In the genomic region with DNA sequence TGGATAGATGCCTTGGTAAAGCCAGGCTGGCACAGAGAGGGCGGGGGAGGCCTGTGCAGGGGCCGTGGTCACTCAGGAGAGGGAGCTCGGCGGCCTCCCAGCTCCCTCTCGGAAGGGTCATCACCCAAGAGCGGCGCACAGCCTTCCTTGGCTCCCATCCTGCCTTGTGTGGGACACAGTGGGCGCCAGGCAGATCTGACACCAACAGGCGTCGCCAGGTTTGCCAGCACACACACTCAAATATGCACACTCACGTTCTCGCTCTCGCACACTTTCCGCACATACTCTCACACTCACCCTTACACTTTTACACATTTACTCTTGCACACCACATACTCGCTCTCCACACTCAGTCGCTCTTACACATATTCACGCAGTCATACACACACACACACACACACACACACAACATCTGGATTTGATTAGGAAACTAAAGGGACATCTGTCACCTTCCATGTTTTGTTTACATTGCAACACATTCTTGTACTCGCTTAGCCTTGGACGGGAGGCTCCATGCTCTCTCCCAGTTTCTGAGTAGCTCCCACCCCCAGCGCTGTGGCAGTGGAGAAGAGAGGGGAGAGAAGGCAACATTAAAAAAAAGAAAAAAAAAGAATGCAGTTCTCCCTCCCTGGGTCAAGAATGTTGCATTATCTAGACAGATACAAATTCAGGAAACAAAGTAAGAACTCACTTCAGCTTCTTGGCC, we compare ENCODE assay signal across 1 cellular context.
TF ChIP-seq lines count a peak whose summit lies in the region.

No MANE protein-coding gene starts in this region.

TF ChIP-seq in HepG2, 621 proteins besides CTCF, POLR2A, EP300 and RAD21 (continued from another document and continues in another):
- TF ChIP-seq MTERF4 (CRISPR knock-in tag; IDR thresholded peaks at IDR 0.05) (no peak), ZHX1 (CRISPR knock-in tag; IDR thresholded peaks at IDR 0.05; ENCODE audit: low read depth) (0 out of 2 replicates have a peak, but pooled peaks have one; percentile 54), ZKSCAN1 (IDR thresholded peaks at IDR 0.05; ENCODE audit: low read length) (no peak), GTF2F1 (IDR thresholded peaks at IDR 0.05; ENCODE audit: low read length) (no peak), CEBPB (IDR thresholded peaks at IDR 0.05; ENCODE audit: borderline replicate concordance, low read depth, low read length) (peak; percentile 73), ZNF768 (CRISPR knock-in tag; IDR thresholded peaks at IDR 0.05) (0 out of 2 replicates have a peak, but pooled peaks have one; percentile 44), ZNF251 (CRISPR knock-in tag; IDR thresholded peaks at IDR 0.05) (no peak), ZNF430 (CRISPR knock-in tag; IDR thresholded peaks at IDR 0.05) (no peak), ZNF567 (CRISPR knock-in tag; IDR thresholded peaks at IDR 0.05; ENCODE audit: borderline replicate concordance) (no peak), FOXP1 (IDR thresholded peaks at IDR 0.05) (peak; percentile 24; the same call in 1 of the 2 replicates), FOXP1 (CRISPR knock-in tag; IDR thresholded peaks at IDR 0.05) (peak; percentile 31; the same call in 1 of the 2 replicates), ZBTB42 (CRISPR knock-in tag; IDR thresholded peaks at IDR 0.05) (peak; percentile 96), ZBTB4 (CRISPR knock-in tag; IDR thresholded peaks at IDR 0.05; ENCODE audit: borderline replicate concordance) (peak; percentile 57; the same call in 1 of the 2 replicates), MED1 (CRISPR knock-in tag; IDR thresholded peaks at IDR 0.05) (no peak), HNF4A (CRISPR knock-in tag; IDR thresholded peaks at IDR 0.05) (no peak), ZBTB1 (CRISPR knock-in tag; IDR thresholded peaks at IDR 0.05; ENCODE audit: borderline replicate concordance) (no peak), DZIP1 (CRISPR knock-in tag; IDR thresholded peaks at IDR 0.05) (no peak), DMTF1 (CRISPR knock-in tag; IDR thresholded peaks at IDR 0.05) (no peak), KDM2A (CRISPR knock-in tag; IDR thresholded peaks at IDR 0.05; ENCODE audit: borderline replicate concordance, low read depth) (0 out of 2 replicates have a peak, but pooled peaks have one; percentile 17), ZNF766 (CRISPR knock-in tag; IDR thresholded peaks at IDR 0.05; ENCODE audit: borderline replicate concordance) (no peak), ZNF644 (CRISPR knock-in tag; IDR thresholded peaks at IDR 0.05; ENCODE audit: low read depth) (0 out of 2 replicates have a peak, but pooled peaks have one; percentile 28), CHD4 (IDR thresholded peaks at IDR 0.05; ENCODE audit: borderline replicate concordance, low read length) (no peak), GFI1 (CRISPR knock-in tag; IDR thresholded peaks at IDR 0.05; ENCODE audit: borderline replicate concordance) (no peak), ZNF572 (CRISPR knock-in tag; IDR thresholded peaks at IDR 0.05) (no peak), ZNF558 (CRISPR knock-in tag; IDR thresholded peaks at IDR 0.05; ENCODE audit: borderline replicate concordance) (no peak), PHF5A (CRISPR knock-in tag; IDR thresholded peaks at IDR 0.05; ENCODE audit: low read depth, unreplicated experiment) (no peak), ATF7 (IDR thresholded peaks at IDR 0.05) (0 out of 2 replicates have a peak, but pooled peaks have one; percentile 8), ATF7 (CRISPR knock-in tag; IDR thresholded peaks at IDR 0.05) (no peak), CREM (IDR thresholded peaks at IDR 0.05) (no peak), CREM (CRISPR knock-in tag; IDR thresholded peaks at IDR 0.05) (no peak), MZF1 (CRISPR knock-in tag; IDR thresholded peaks at IDR 0.05; ENCODE audit: borderline replicate concordance) (no peak), SMC3 (IDR thresholded peaks at IDR 0.05; ENCODE audit: low read length) (no peak), TARDBP (CRISPR knock-in tag; IDR thresholded peaks at IDR 0.05) (peak; percentile 40; the same call in 1 of the 2 replicates), REXO4 (CRISPR knock-in tag; IDR thresholded peaks at IDR 0.05; ENCODE audit: borderline replicate concordance) (no peak), JUNB (CRISPR knock-in tag; IDR thresholded peaks at IDR 0.05; ENCODE audit: borderline replicate concordance) (0 out of 2 replicates have a peak, but pooled peaks have one; percentile 21)
- TF ChIP-seq, protein P1, sequence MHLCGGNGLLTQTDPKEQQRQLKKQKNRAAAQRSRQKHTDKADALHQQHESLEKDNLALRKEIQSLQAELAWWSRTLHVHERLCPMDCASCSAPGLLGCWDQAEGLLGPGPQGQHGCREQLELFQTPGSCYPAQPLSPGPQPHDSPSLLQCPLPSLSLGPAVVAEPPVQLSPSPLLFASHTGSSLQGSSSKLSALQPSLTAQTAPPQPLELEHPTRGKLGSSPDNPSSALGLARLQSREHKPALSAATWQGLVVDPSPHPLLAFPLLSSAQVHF (CRISPR knock-in tag; IDR thresholded peaks at IDR 0.05) = no peak
- TF ChIP-seq, protein P2, sequence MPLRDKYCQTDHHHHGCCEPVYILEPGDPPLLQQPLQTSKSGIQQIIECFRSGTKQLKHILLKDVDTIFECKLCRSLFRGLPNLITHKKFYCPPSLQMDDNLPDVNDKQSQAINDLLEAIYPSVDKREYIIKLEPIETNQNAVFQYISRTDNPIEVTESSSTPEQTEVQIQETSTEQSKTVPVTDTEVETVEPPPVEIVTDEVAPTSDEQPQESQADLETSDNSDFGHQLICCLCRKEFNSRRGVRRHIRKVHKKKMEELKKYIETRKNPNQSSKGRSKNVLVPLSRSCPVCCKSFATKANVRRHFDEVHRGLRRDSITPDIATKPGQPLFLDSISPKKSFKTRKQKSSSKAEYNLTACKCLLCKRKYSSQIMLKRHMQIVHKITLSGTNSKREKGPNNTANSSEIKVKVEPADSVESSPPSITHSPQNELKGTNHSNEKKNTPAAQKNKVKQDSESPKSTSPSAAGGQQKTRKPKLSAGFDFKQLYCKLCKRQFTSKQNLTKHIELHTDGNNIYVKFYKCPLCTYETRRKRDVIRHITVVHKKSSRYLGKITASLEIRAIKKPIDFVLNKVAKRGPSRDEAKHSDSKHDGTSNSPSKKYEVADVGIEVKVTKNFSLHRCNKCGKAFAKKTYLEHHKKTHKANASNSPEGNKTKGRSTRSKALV (CRISPR knock-in tag; IDR thresholded peaks at IDR 0.05) = no peak
- TF ChIP-seq, protein P3, sequence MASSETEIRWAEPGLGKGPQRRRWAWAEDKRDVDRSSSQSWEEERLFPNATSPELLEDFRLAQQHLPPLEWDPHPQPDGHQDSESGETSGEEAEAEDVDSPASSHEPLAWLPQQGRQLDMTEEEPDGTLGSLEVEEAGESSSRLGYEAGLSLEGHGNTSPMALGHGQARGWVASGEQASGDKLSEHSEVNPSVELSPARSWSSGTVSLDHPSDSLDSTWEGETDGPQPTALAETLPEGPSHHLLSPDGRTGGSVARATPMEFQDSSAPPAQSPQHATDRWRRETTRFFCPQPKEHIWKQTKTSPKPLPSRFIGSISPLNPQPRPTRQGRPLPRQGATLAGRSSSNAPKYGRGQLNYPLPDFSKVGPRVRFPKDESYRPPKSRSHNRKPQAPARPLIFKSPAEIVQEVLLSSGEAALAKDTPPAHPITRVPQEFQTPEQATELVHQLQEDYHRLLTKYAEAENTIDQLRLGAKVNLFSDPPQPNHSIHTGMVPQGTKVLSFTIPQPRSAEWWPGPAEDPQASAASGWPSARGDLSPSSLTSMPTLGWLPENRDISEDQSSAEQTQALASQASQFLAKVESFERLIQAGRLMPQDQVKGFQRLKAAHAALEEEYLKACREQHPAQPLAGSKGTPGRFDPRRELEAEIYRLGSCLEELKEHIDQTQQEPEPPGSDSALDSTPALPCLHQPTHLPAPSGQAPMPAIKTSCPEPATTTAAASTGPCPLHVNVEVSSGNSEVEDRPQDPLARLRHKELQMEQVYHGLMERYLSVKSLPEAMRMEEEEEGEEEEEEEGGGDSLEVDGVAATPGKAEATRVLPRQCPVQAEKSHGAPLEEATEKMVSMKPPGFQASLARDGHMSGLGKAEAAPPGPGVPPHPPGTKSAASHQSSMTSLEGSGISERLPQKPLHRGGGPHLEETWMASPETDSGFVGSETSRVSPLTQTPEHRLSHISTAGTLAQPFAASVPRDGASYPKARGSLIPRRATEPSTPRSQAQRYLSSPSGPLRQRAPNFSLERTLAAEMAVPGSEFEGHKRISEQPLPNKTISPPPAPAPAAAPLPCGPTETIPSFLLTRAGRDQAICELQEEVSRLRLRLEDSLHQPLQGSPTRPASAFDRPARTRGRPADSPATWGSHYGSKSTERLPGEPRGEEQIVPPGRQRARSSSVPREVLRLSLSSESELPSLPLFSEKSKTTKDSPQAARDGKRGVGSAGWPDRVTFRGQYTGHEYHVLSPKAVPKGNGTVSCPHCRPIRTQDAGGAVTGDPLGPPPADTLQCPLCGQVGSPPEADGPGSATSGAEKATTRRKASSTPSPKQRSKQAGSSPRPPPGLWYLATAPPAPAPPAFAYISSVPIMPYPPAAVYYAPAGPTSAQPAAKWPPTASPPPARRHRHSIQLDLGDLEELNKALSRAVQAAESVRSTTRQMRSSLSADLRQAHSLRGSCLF (CRISPR knock-in tag; IDR thresholded peaks at IDR 0.05; ENCODE audit: borderline replicate concordance) = no peak
